ENCODE assay signal across 15 cellular contexts in genomic region chr10:119176166-119176565, GRCh38. TPM values are rescaled to one million over a fixed set of nuclear protein-coding genes. Genes with fewer than 3 reads are reported as not detected.
DNase-seq lines count a peak whose midpoint lies in the region; ATAC-seq and TF ChIP-seq lines count a peak whose summit lies in the region.
"Had no signal": no experiment of that assay in that cellular context is flagged by ENCODE, and none has a peak within 500 bp of the region (broad histone marks: within the 10 kb centered on the region; RNA-seq: fewer than 3 reads in every experiment).

No MANE protein-coding gene starts in this region.

- CTCF ChIA-PET in RWPE1 (lab: Yijun Ruan, JAX): interaction anchor here (0.5 to 1.5 kb wide), 4 partner anchors 10 to 32 kb away, joined by 3 to 7 read pairs (median 4); no protein-coding TSS in a partner anchor

- intact Hi-C loops in psoas muscle (cut with DNase I): no loop called here
- intact Hi-C loops in posterior cingulate gyrus (cut with DNase I): no loop called here

- ATAC-seq in psoas muscle: no peak
- no peak for ATAC-seq in GM18873 (IDR thresholded peaks at IDR 0.05; ENCODE audit: low FRiP score, unreplicated experiment)
- ATAC-seq: heart left ventricle, PC-3, right cardiac atrium had no signal

- 90 to 97% (median 92%) methylated on average over 6 of the region's 6 CpGs for WGBS in psoas muscle, 3 donors

- DNase-seq in HFFc6 (no peak), RWPE1 (ENCODE audit: low spot score) (no peak), choroid plexus epithelial cell (ENCODE audit: low read depth) (peak; percentile 36), psoas muscle (peak in 1 of 2 donors; percentile 9), CD1c-positive myeloid dendritic cell (ENCODE audit: extremely low spot score) (no peak), posterior cingulate gyrus (no peak)
- DNase-seq: activated effector memory CD4-positive, alpha-beta T cell treated with anti-CD3 and anti-CD28 coated beads, Interleukin-2, amount 50 U/mL, for 16 hours; DMS79 treated with DMSO at 0.1 percent for 48 hours; heart left ventricle; NCI-H2029; PC-3; right cardiac atrium had no signal

- H3K27me3 ChIP-seq in psoas muscle (ENCODE audit: insufficient read depth in 3 of 3, low read length in 2 of 3): no peaks in the 10 kb centered on the region
- H3K27me3 ChIP-seq: heart left ventricle, vagina had no signal

- TF ChIP-seq CTCF in HFFc6 (IDR thresholded peaks at IDR 0.05): no peak
- no peak for TF ChIP-seq CTCF in RWPE1 (conservative IDR thresholded peaks at IDR 0.05; ENCODE audit: low read depth)
- no peak for TF ChIP-seq CTCF in choroid plexus epithelial cell (conservative IDR thresholded peaks at IDR 0.05; ENCODE audit: low read depth, low read length)
- TF ChIP-seq CTCF in psoas muscle (IDR thresholded peaks at IDR 0.05): no peak

- POLR2A ChIA-PET in RWPE1 (lab: Yijun Ruan, JAX; ENCODE audit: low non-redundant PET): interaction anchor here (1.3 kb wide), 1 partner anchor 11 kb away, joined by 4 read pairs; the partner anchor contains the start of gene SFXN4

- H3K36me3 Mint-ChIP-seq in HFFc6 (ENCODE audit: low read depth): peaks cover 18% of the 10 kb centered on the region; the same call in 1 of the 2 replicates

- peak overlapping the region; percentile 96; the same call in 1 of the 2 replicates for H3K4me3 Mint-ChIP-seq in HFFc6
- H3K4me3 Mint-ChIP-seq: memory B cell had no signal

- peaks cover 34% of the 10 kb centered on the region for H3K4me1 Mint-ChIP-seq in HFFc6 (ENCODE audit: low read depth)

- peaks cover 9 to 57% of the 10 kb centered on the region in 2 donors for H3K36me3 ChIP-seq in psoas muscle (ENCODE audit: insufficient read depth in 1 of 2, low read depth in 1 of 2)

- no peaks in the 10 kb centered on the region; the same call in 1 of the 2 replicates for H3K27me3 Mint-ChIP-seq in HFFc6 (ENCODE audit: insufficient read depth)
- H3K27me3 Mint-ChIP-seq: memory B cell had no signal

- H3K9me3 ChIP-seq in psoas muscle: no peaks in the 10 kb centered on the region
- H3K9me3 ChIP-seq: heart left ventricle, vagina had no signal

- peaks cover 24% of the 10 kb centered on the region for H3K4me1 ChIP-seq in psoas muscle

- H3K27ac ChIP-seq in RWPE1 (peak overlapping the region; percentile 93; the same call in 1 of the 2 replicates), psoas muscle (peak overlapping the region; percentile 21)
- H3K27ac ChIP-seq: vagina had no signal

- H3K4me3 ChIP-seq in choroid plexus epithelial cell (ENCODE audit: low read depth, low read length) (no peak overlapping the region), psoas muscle (no peak overlapping the region)
- H3K4me3 ChIP-seq: heart left ventricle, vagina had no signal

- H3K27ac Mint-ChIP-seq in HFFc6: peak overlapping the region; percentile 4; the same call in 1 of the 2 replicates

- no peaks in the 10 kb centered on the region for H3K9me3 Mint-ChIP-seq in HFFc6
- H3K9me3 Mint-ChIP-seq: memory B cell had no signal

RNA-seq across cellular contexts. Expression of gene PRDX3, which starts 2.4 kb away (rescaled TPM):
- total RNA-seq in HFFc6 (2021; fragmentation: NEBNext Ultra II Directional; extraction: Animal tissue kit (Norgen Biotek cat#: 25700)): 100 to 1,000 TPM; 156 to 183 (median 171) TPM
- total RNA-seq in psoas muscle: 100 to 1,000 TPM; 186 to 212 (median 201) TPM
- 100 to 1,000 TPM; 182 to 331 (median 204) TPM for polyA plus RNA-seq in psoas muscle

RNA-seq across cellular contexts. Expression of gene SFXN4, which starts 10.7 kb away (rescaled TPM):
- 10 to 100 TPM; 10.9 to 18.5 (median 14.2) TPM for total RNA-seq in HFFc6 (2021; fragmentation: NEBNext Ultra II Directional; extraction: Animal tissue kit (Norgen Biotek cat#: 25700))
- 10 to 100 TPM; 37.1 to 48.9 (median 43.9) TPM for total RNA-seq in psoas muscle
- 10 to 100 TPM; 49.0 to 67.2 (median 65.7) TPM for polyA plus RNA-seq in psoas muscle

RNA-seq across cellular contexts. Expression of gene GRK5, which starts 31.2 kb away (rescaled TPM):
- 10 to 100 TPM in 4 of 6 experiments, 1 to 10 TPM in 2; 9.7 to 16.8 (median 15.9) TPM for total RNA-seq in HFFc6 (2021; fragmentation: NEBNext Ultra II Directional; extraction: Animal tissue kit (Norgen Biotek cat#: 25700))
- total RNA-seq in psoas muscle: 10 to 100 TPM in 2 of 4 donors, 1 to 10 TPM in 2; 8.0 to 15.5 (median 10.1) TPM
- 1 to 10 TPM; 7.0 to 7.7 (median 7.3) TPM for polyA plus RNA-seq in psoas muscle
